Comparison of ENCODE assay signal across 8 cellular contexts in genomic region chr4:126233483-126233882, GRCh38.
"Had no signal": no experiment of that assay in that cellular context is flagged by ENCODE, and none has a peak within 500 bp of the region (broad histone marks: within the 10 kb centered on the region; RNA-seq: fewer than 3 reads in every experiment).

No MANE protein-coding gene starts in this region.

- FAIRE-seq: HepG2, HTR-8/SVneo, K562 had no signal

- DNase-seq: IMR-90, KBM-7, KG1 had no signal

- H3K4me3 ChIP-seq: K562 had no signal

- H3K27ac ChIP-seq: HL-60 had no signal

- H3K36me3 Mint-ChIP-seq: IgD-negative memory B cell had no signal

- H3K4me1 Mint-ChIP-seq: IgD-negative memory B cell had no signal

- ATAC-seq: HepG2, K562 had no signal

- H3K27me3 Mint-ChIP-seq: IgD-negative memory B cell had no signal

- H3K27ac Mint-ChIP-seq: IgD-negative memory B cell had no signal

- H3K4me3 Mint-ChIP-seq: IgD-negative memory B cell had no signal
